Comparison of ENCODE assay signal across 1 cellular context in the genomic region with DNA sequence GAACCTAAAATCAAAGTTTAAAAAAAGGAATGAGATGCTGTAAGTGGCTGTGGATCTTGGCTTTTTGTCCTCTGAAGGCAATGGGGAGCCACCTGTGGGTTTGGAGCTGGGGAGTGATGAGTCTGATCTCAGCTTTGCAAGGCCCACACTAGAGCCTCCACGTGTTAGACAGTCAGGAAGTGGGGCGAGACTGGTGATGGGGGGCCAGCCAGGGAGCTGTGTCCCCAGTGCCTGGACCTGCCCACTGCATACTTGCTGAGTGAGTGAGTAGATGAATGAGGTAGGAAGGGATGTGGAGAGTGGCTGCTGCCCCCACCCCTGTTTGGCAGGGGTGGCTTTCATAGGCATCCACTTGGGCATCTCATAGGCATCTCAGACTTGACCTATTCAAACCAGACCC.
TF ChIP-seq lines count a peak whose summit lies in the region.

No MANE protein-coding gene starts in this region.

TF ChIP-seq in H1, 55 proteins besides CTCF, POLR2A, EP300 and RAD21:
- TF ChIP-seq BRCA1 (IDR thresholded peaks at IDR 0.05; ENCODE audit: low read depth, low read length): no peak
- no peak for TF ChIP-seq GABPA (IDR thresholded peaks at IDR 0.05; ENCODE audit: borderline replicate concordance, insufficient read depth, low read length)
- TF ChIP-seq HDAC6 (IDR thresholded peaks at IDR 0.05; ENCODE audit: low read depth, low read length): no peak
- no peak for TF ChIP-seq HDAC2 (IDR thresholded peaks at IDR 0.05; ENCODE audit: borderline replicate concordance in 1 of 2, low read depth in 2 of 2, low read length in 2 of 2)
- TF ChIP-seq JUN (IDR thresholded peaks at IDR 0.05; ENCODE audit: low read depth, low read length): no peak
- TF ChIP-seq, protein P1, sequence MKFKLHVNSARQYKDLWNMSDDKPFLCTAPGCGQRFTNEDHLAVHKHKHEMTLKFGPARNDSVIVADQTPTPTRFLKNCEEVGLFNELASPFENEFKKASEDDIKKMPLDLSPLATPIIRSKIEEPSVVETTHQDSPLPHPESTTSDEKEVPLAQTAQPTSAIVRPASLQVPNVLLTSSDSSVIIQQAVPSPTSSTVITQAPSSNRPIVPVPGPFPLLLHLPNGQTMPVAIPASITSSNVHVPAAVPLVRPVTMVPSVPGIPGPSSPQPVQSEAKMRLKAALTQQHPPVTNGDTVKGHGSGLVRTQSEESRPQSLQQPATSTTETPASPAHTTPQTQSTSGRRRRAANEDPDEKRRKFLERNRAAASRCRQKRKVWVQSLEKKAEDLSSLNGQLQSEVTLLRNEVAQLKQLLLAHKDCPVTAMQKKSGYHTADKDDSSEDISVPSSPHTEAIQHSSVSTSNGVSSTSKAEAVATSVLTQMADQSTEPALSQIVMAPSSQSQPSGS (IDR thresholded peaks at IDR 0.05; ENCODE audit: low read length): no peak
- no peak for TF ChIP-seq CHD2 (IDR thresholded peaks at IDR 0.05; ENCODE audit: low read length)
- TF ChIP-seq SAP30 (IDR thresholded peaks at IDR 0.05; ENCODE audit: insufficient read depth, insufficient replicate concordance, low read length): no peak
